In the genomic region with DNA sequence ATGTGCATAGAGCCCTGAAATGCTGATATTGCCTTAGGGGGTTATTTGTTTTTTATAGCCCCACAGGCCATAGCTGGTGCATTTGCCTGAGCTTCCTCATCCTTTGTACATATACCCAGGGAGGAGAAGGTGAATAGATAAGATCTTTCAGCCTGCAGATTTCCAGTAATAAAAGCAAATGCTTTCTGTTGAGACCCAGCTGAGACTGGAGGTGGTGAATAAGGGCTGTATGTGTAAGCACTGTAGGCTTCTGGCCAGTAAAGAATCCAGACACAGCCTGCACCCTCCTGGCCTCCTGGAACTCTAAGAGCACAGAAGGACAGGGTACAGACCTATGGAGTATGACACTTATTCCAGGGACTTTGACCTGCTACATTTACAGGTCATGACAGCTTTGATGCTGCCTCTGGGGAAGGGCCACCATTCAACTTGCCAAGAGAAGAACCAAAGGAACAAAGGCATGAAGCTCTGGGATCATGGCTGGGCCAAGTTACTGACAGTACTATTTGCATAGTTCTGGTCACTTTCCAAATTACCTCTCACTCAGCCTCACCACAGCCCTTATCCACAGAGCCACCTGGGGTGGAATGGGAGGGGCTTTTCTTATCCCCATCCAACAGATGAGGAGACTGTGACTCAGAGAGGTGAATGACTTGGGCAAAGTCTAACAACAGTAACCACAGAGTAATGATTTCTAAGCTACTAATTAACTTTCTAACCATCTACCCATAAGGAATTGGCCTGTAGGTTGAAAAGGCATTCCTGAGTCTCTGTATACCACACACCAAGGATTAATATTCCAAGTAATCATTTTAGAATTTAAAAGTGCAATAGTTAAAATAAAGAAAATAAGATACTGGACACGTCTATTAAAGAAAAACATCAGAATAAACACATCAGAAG, we compare ENCODE assay signal across 11 cellular contexts.
DNase-seq lines count a peak whose midpoint lies in the region; ATAC-seq, FAIRE-seq and TF ChIP-seq lines count a peak whose summit lies in the region.
"Had no signal": no experiment of that assay in that cellular context is flagged by ENCODE, and none has a peak within 500 bp of the region (broad histone marks: within the 10 kb centered on the region; RNA-seq: fewer than 3 reads in every experiment).

No MANE protein-coding gene starts in this region.

- FAIRE-seq in bronchial epithelial cell (lab: Jason Lieb, UNC) = no peak

- CTCF ChIA-PET in GM10248 (lab: Yijun Ruan, JAX) = interaction anchor here (1.2 kb wide), 1 partner anchor 18 kb away, joined by 4 read pairs; no protein-coding TSS in a partner anchor

- ATAC-seq in left colon (peak; percentile 95), GM18502 (IDR thresholded peaks at IDR 0.05; ENCODE audit: poor library complexity, unreplicated experiment) (no peak), omental fat pad (ENCODE audit: low FRiP score) (no peak)

- no peaks in the 10 kb centered on the region for H3K27me3 ChIP-seq in MG63
- no peaks in the 10 kb centered on the region for H3K27me3 ChIP-seq in bronchial epithelial cell (ENCODE audit: control insufficient read depth, insufficient read depth, low read length)

- intact Hi-C loops in left colon (cut with DNase I, micrococcal nuclease) = no loop called here

- peak; percentile 98 for DNase-seq in Caki2 (ENCODE audit: low read depth)
- DNase-seq in MG63 = peak; percentile 70
- DNase-seq in bronchial epithelial cell (ENCODE audit: low read depth) = peak; percentile 92
- DNase-seq in left colon = peak; percentile 30 to 74
- DNase-seq in GM10248 (ENCODE audit: extremely low spot score) = no peak
- DNase-seq in stimulated activated naive CD4-positive, alpha-beta T cell treated with Interleukin-2 at 50 U/mL for 16 hours (lab: John Stamatoyannopoulos, UW) = no peak
- no peak for DNase-seq in omental fat pad (ENCODE audit: low spot score)
- DNase-seq: activated CD8-positive, alpha-beta memory T cell treated with anti-CD3 and anti-CD28 coated beads, Interleukin-2, amount 50 U/mL, for 48 hours; amygdala; NCI-H1417 had no signal

- in situ Hi-C loops in Caki2 (cut with HindIII; ENCODE audit: low pct_unique_long_range_greater_than_20kb, low sequenced_read_pairs) = no loop called here

- POLR2A ChIA-PET in GM10248 (lab: Yijun Ruan, JAX) = no interaction called here

- H3K36me3 ChIP-seq in MG63 = no peaks in the 10 kb centered on the region
- no peaks in the 10 kb centered on the region for H3K36me3 ChIP-seq in bronchial epithelial cell (ENCODE audit: control insufficient read depth, insufficient read depth, low read length)

- H3K9me3 ChIP-seq in MG63 = peaks cover 3% of the 10 kb centered on the region; the same call in 1 of the 2 replicates

- TF ChIP-seq CTCF in bronchial epithelial cell (IDR thresholded peaks at IDR 0.05; ENCODE audit: insufficient read depth, low read length, severe bottlenecking) = no peak
- TF ChIP-seq CTCF in GM10248 (IDR thresholded peaks at IDR 0.05; ENCODE audit: control extremely low read depth, extremely low read depth, low read depth, missing control alignments) = no peak
- no peak for TF ChIP-seq CTCF in omental fat pad (IDR thresholded peaks at IDR 0.05)

- no peak overlapping the region for H3K4me3 ChIP-seq in MG63
- H3K4me3 ChIP-seq in bronchial epithelial cell (ENCODE audit: low read depth, low read length) = no peak overlapping the region

Comparison
In these comparisons a context has a peak if more than half of its experiments do, and no peak if none do; other contexts are left out.
1. DNase-seq: peak in Caki2 (single experiment), MG63 (single experiment), bronchial epithelial cell (single experiment) and left colon (2 of 2); none in GM10248 (single experiment), stimulated activated naive CD4-positive, alpha-beta T cell treated with Interleukin-2 at 50 U/mL for 16 hours (single experiment) and omental fat pad (single experiment).